In genomic region chr1:168057355-168057754, GRCh38 we compare ENCODE assay signal across 9 cellular contexts.
"Had no signal": no experiment of that assay in that cellular context is flagged by ENCODE, and none has a peak within 500 bp of the region (broad histone marks: within the 10 kb centered on the region; RNA-seq: fewer than 3 reads in every experiment).

No MANE protein-coding gene starts in this region.

- ATAC-seq: GM23338, HCT116 had no signal

- H3K4me3 ChIP-seq: GM23248, GM23338, HAP-1 had no signal

- H3K27ac ChIP-seq: GM23248 had no signal

- FAIRE-seq: H1, H54 had no signal

- H3K9me3 ChIP-seq: HAP-1 had no signal

- H3K36me3 ChIP-seq: HAP-1 had no signal

- H2AFZ ChIP-seq: GM23248, GM23338 had no signal

- H3K9ac ChIP-seq: GM23248 had no signal

- H3K4me2 ChIP-seq: GM23338 had no signal

- H3K4me1 ChIP-seq: HAP-1 had no signal

- DNase-seq: GOT3, H7, H9 had no signal
